Comparison of ENCODE assay signal across 27 cellular contexts in genomic region chr3:65535260-65535659, GRCh38.
"Had no signal": no experiment of that assay in that cellular context is flagged by ENCODE, and none has a peak within 500 bp of the region (broad histone marks: within the 10 kb centered on the region; RNA-seq: fewer than 3 reads in every experiment).

No MANE protein-coding gene starts in this region.

- H3K27me3 ChIP-seq: dorsolateral prefrontal cortex, esophagus muscularis mucosa, foreskin keratinocyte, gastroesophageal sphincter, heart left ventricle, neural progenitor cell, right atrium auricular region, suprapubic skin, transverse colon, upper lobe of right lung, uterus had no signal

- H3K27me3 Mint-ChIP-seq: memory B cell; naive thymus-derived CD4-positive, alpha-beta T cell; stimulated activated naive CD8-positive, alpha-beta T cell treated with anti-CD3 and anti-CD28 coated beads, Interleukin-15, amount 100 ng/mL, for 72 hours had no signal

- H3K27ac Mint-ChIP-seq: memory B cell; naive thymus-derived CD4-positive, alpha-beta T cell; nephron; neural progenitor cell; stimulated activated naive CD8-positive, alpha-beta T cell treated with anti-CD3 and anti-CD28 coated beads, Interleukin-15, amount 100 ng/mL, for 72 hours had no signal

- H2AFZ ChIP-seq: neural progenitor cell had no signal

- H3K4me1 Mint-ChIP-seq: memory B cell; naive thymus-derived CD4-positive, alpha-beta T cell; nephron; stimulated activated naive CD8-positive, alpha-beta T cell treated with anti-CD3 and anti-CD28 coated beads, Interleukin-15, amount 100 ng/mL, for 72 hours had no signal

- H3K36me3 ChIP-seq: esophagus muscularis mucosa, gastroesophageal sphincter, heart left ventricle, neural progenitor cell, prostate gland, right atrium auricular region, suprapubic skin, transverse colon, upper lobe of right lung, uterus had no signal

- H3K9me3 Mint-ChIP-seq: nephron; neural progenitor cell; stimulated activated naive CD8-positive, alpha-beta T cell treated with anti-CD3 and anti-CD28 coated beads, Interleukin-15, amount 100 ng/mL, for 72 hours had no signal

- H3K9ac ChIP-seq: neural progenitor cell had no signal

- H3K27ac ChIP-seq: dorsolateral prefrontal cortex, esophagus muscularis mucosa, foreskin keratinocyte, gastroesophageal sphincter, heart left ventricle, neural progenitor cell, prostate gland, right atrium auricular region, suprapubic skin, transverse colon, upper lobe of right lung, uterus had no signal

- H3K4me2 ChIP-seq: neural progenitor cell, smooth muscle cell had no signal

- H3K4me3 Mint-ChIP-seq: memory B cell; naive thymus-derived CD4-positive, alpha-beta T cell; nephron; neural progenitor cell; stimulated activated naive CD8-positive, alpha-beta T cell treated with anti-CD3 and anti-CD28 coated beads, Interleukin-15, amount 100 ng/mL, for 72 hours had no signal

- H3K4me3 ChIP-seq: dorsolateral prefrontal cortex, esophagus muscularis mucosa, gastroesophageal sphincter, heart left ventricle, lung, neural progenitor cell, prostate gland, right atrium auricular region, smooth muscle cell, suprapubic skin, transverse colon, upper lobe of right lung, uterus had no signal

- H3K9me3 ChIP-seq: esophagus muscularis mucosa, gastroesophageal sphincter, heart left ventricle, prostate gland, right atrium auricular region, suprapubic skin, transverse colon, upper lobe of right lung, uterus had no signal

- H3K36me3 Mint-ChIP-seq: memory B cell; naive thymus-derived CD4-positive, alpha-beta T cell had no signal

- DNase-seq: effector CD4-positive, alpha-beta T cell; foreskin keratinocyte; heart left ventricle; hippocampal formation; islet precursor cell; kidney glomerular epithelial cell; naive thymus-derived CD4-positive, alpha-beta T cell; stimulated activated CD4-positive, alpha-beta T cell treated with anti-CD3 and anti-CD28 coated beads, Interleukin-12 subunit alpha, Interleukin-12 subunit beta, amount 100 ng/mL, for 4 hours; stimulated activated CD4-positive, alpha-beta T cell treated with anti-CD3 and anti-CD28 coated beads, Interleukin-1b, Interleukin-23, amount 100 ng/mL, for 48 hours; stimulated activated CD4-positive, alpha-beta T cell treated with anti-CD3 and anti-CD28 coated beads, Interleukin-4, amount 100 ng/mL, for 1 hour; stimulated activated CD8-positive, alpha-beta memory T cell treated with anti-CD3 and anti-CD28 coated beads, Interleukin-4, amount 100 ng/mL, for 48 hours; stimulated activated naive CD4-positive, alpha-beta T cell; stimulated activated naive CD8-positive, alpha-beta T cell treated with anti-CD3 and anti-CD28 coated beads, Interleukin-15, amount 100 ng/mL, for 72 hours; transverse colon; upper lobe of right lung; uterus had no signal

- H3K4me1 ChIP-seq: foreskin keratinocyte, suprapubic skin, uterus had no signal
